27 cellular contexts compared by ENCODE assay signal in genomic region chr13:28545583-28546333, GRCh38. TPM values are rescaled to one million over a fixed set of nuclear protein-coding genes. Genes with fewer than 3 reads are reported as not detected.
DNase-seq lines count a peak whose midpoint lies in the region; ATAC-seq and TF ChIP-seq lines count a peak whose summit lies in the region.
"Had no signal": no experiment of that assay in that cellular context is flagged by ENCODE, and none has a peak within 500 bp of the region (broad histone marks: within the 10 kb centered on the region; RNA-seq: fewer than 3 reads in every experiment).

No MANE protein-coding gene starts in this region.

- peaks cover 18% of the 10 kb centered on the region for H3K36me3 Mint-ChIP-seq in HFFc6 (ENCODE audit: low read depth)
- H3K36me3 Mint-ChIP-seq: activated naive CD4-positive, alpha-beta T cell treated with anti-CD3 and anti-CD28 coated beads, Interleukin-2, amount 10 ng/mL, durations not matched to agents 7 days and 5 days; neural progenitor cell had no signal

- peaks cover 14% of the 10 kb centered on the region for H3K9me3 Mint-ChIP-seq in HFFc6
- H3K9me3 Mint-ChIP-seq: GM23338, neural progenitor cell had no signal

- no peak overlapping the region for H3K4me3 Mint-ChIP-seq in HFFc6
- H3K4me3 Mint-ChIP-seq: activated CD8-positive, alpha-beta memory T cell treated with anti-CD3 and anti-CD28 coated beads, Interleukin-2, amount 10 ng/mL, durations not matched to agents 7 days and 5 days; activated naive CD4-positive, alpha-beta T cell treated with anti-CD3 and anti-CD28 coated beads, Interleukin-2, amount 10 ng/mL, durations not matched to agents 7 days and 5 days; GM23338; neural progenitor cell had no signal

- H3K27ac Mint-ChIP-seq in HFFc6 = no peak overlapping the region
- H3K27ac Mint-ChIP-seq: activated CD8-positive, alpha-beta memory T cell treated with anti-CD3 and anti-CD28 coated beads, Interleukin-2, amount 10 ng/mL, durations not matched to agents 7 days and 5 days; activated naive CD4-positive, alpha-beta T cell treated with anti-CD3 and anti-CD28 coated beads, Interleukin-2, amount 10 ng/mL, durations not matched to agents 7 days and 5 days; GM23338; neural progenitor cell had no signal

- H3K27me3 Mint-ChIP-seq in HFFc6 (ENCODE audit: insufficient read depth) = no peaks in the 10 kb centered on the region; the same call in none of the 2 replicates

- DNase-seq in COLO668 (lab: John Stamatoyannopoulos, UW; ENCODE audit: unreplicated experiment) (peak; percentile 75), LoVo (ENCODE audit: low spot score) (peak; percentile 2), NCI-H526 (lab: John Stamatoyannopoulos, UW) (peak; percentile 84 to 94), islet precursor cell (peak; percentile 29), cerebellar nuclear complex (lab: John Stamatoyannopoulos, UW) (no peak), NCI-H187 treated with DMSO at 0.1 percent for 48 hours (lab: John Stamatoyannopoulos, UW) (no peak), HFFc6 (no peak)
- DNase-seq: activated CD4-positive, CD25-positive, alpha-beta regulatory T cell; activated CD8-positive, alpha-beta memory T cell treated with anti-CD3 and anti-CD28 coated beads, Interleukin-2, amount 10 ng/mL, durations not matched to agents 7 days and 5 days; activated naive CD4-positive, alpha-beta T cell treated with anti-CD3 and anti-CD28 coated beads, Interleukin-2, amount 10 ng/mL, durations not matched to agents 7 days and 5 days; amniotic stem cell; brain microvascular endothelial cell; effector CD8-positive, alpha-beta T cell; lower lobe of right lung; NCI-H1048; NCI-H187; SHP77 treated with DMSO at 0.1 percent for 48 hours; stimulated activated CD4-positive, alpha-beta T cell treated with anti-CD3 and anti-CD28 coated beads, Interleukin-2, amount 100 ng/mL, for 24 hours; stomach; SW 1271; thyroid gland had no signal

- peaks cover 43% of the 10 kb centered on the region for H3K4me1 Mint-ChIP-seq in HFFc6 (ENCODE audit: low read depth)
- H3K4me1 Mint-ChIP-seq: activated naive CD4-positive, alpha-beta T cell treated with anti-CD3 and anti-CD28 coated beads, Interleukin-2, amount 10 ng/mL, durations not matched to agents 7 days and 5 days; neural progenitor cell had no signal

- TF ChIP-seq CTCF in HFFc6 (IDR thresholded peaks at IDR 0.05) = no peak

- ATAC-seq in GM18870 (IDR thresholded peaks at IDR 0.05; ENCODE audit: unreplicated experiment) = no peak
- ATAC-seq: activated CD8-positive, alpha-beta memory T cell treated with anti-CD3 and anti-CD28 coated beads, Interleukin-2, amount 10 ng/mL, durations not matched to agents 7 days and 5 days; GM23338; HepG2; lower lobe of right lung; Panc1 had no signal

RNA-seq across cellular contexts. Expression of gene FLT1, which starts 50.8 kb away (rescaled TPM):
- 100 to 1,000 TPM in 2 of 6 experiments, 10 to 100 TPM in 4; 80.5 to 118 (median 91.0) TPM for total RNA-seq in HFFc6 (2021; fragmentation: NEBNext Ultra II Directional; extraction: Animal tissue kit (Norgen Biotek cat#: 25700))
- total RNA-seq: NCI-H460 had no signal

Comparison
In these comparisons a context has a peak if more than half of its experiments do, and no peak if none do; other contexts are left out.
1. DNase-seq: peak in COLO668 (single experiment), LoVo (single experiment), NCI-H526 (2 of 2) and islet precursor cell (single experiment); none in cerebellar nuclear complex (0 of 2), NCI-H187 treated with DMSO at 0.1 percent for 48 hours (single experiment) and HFFc6 (single experiment).